ENCODE assay signal across 28 cellular contexts in the genomic region with DNA sequence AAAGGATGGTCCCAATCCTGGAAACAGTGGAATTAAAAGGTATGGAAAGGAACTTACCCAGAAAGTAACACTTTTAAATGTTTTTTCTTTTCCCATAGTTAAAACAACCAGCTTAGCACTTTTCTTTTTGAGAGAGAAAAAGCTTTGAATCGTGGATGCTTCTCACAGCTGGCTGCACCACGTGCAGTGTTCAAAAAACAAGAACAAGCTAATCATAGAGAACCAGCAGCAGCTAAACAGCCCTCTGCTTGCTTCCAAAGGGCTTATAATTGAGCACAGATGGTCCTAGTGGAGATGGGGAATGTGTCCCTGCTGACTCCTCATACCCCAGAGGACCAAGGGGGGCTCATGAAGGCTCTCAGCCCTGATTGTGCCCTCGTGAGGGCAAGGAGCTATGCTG. TPM values are rescaled to one million over a fixed set of nuclear protein-coding genes. Genes with fewer than 3 reads are reported as not detected.
DNase-seq lines count a peak whose midpoint lies in the region; ATAC-seq and TF ChIP-seq lines count a peak whose summit lies in the region.
"Had no signal": no experiment of that assay in that cellular context is flagged by ENCODE, and none has a peak within 500 bp of the region (broad histone marks: within the 10 kb centered on the region; RNA-seq: fewer than 3 reads in every experiment).

No MANE protein-coding gene starts in this region.

- H3K36me3 Mint-ChIP-seq in stimulated activated effector memory CD8-positive, alpha-beta T cell treated with anti-CD3 and anti-CD28 coated beads, Interleukin-12 subunit alpha, Interleukin-12 subunit beta, amount 100 ng/mL, for 72 hours = peaks cover 56% of the 10 kb centered on the region
- H3K36me3 Mint-ChIP-seq in chondrocyte (ENCODE audit: low read depth) = peaks cover 13% of the 10 kb centered on the region

- H3K9me3 Mint-ChIP-seq in stimulated activated effector memory CD8-positive, alpha-beta T cell treated with anti-CD3 and anti-CD28 coated beads, Interleukin-12 subunit alpha, Interleukin-12 subunit beta, amount 100 ng/mL, for 72 hours = no peaks in the 10 kb centered on the region
- H3K9me3 Mint-ChIP-seq in chondrocyte (ENCODE audit: low read depth) = no peaks in the 10 kb centered on the region
- H3K9me3 Mint-ChIP-seq: activated CD4-positive, alpha-beta memory T cell treated with anti-CD3 and anti-CD28 coated beads, Interleukin-2, amount 10 ng/mL, durations not matched to agents 7 days and 5 days; dendritic cell treated with granulocyte-macrophage colony-stimulating factor and Interleukin-4, amounts not matched to agents 40 ng/mL and 50 ng/mL, for 4 days; stimulated activated memory B cell treated with anti-CD40 and anti-IgM and Interleukin-4, amounts not matched to agents 10 μg/mL and 1 μg/mL and 100 μg/mL, for 72 hours had no signal

- H3K27me3 ChIP-seq in dorsolateral prefrontal cortex = no peaks in the 10 kb centered on the region
- H3K27me3 ChIP-seq: brain microvascular endothelial cell, left lung, neutrophil, sigmoid colon had no signal

- peaks cover 4% of the 10 kb centered on the region for H3K4me1 Mint-ChIP-seq in stimulated activated effector memory CD8-positive, alpha-beta T cell treated with anti-CD3 and anti-CD28 coated beads, Interleukin-12 subunit alpha, Interleukin-12 subunit beta, amount 100 ng/mL, for 72 hours
- H3K4me1 Mint-ChIP-seq in chondrocyte (ENCODE audit: low read depth) = peaks cover 7% of the 10 kb centered on the region

- intact Hi-C loops in dorsolateral prefrontal cortex (cut with DNase I) = no loop called here

- H3K27me3 Mint-ChIP-seq in chondrocyte (ENCODE audit: low read depth) = no peaks in the 10 kb centered on the region
- H3K27me3 Mint-ChIP-seq: activated CD4-positive, alpha-beta memory T cell treated with anti-CD3 and anti-CD28 coated beads, Interleukin-2, amount 10 ng/mL, durations not matched to agents 7 days and 5 days; dendritic cell treated with granulocyte-macrophage colony-stimulating factor and Interleukin-4, amounts not matched to agents 40 ng/mL and 50 ng/mL, for 4 days; stimulated activated memory B cell treated with anti-CD40 and anti-IgM and Interleukin-4, amounts not matched to agents 10 μg/mL and 1 μg/mL and 100 μg/mL, for 72 hours had no signal

- no peak for ATAC-seq in stimulated activated effector memory CD8-positive, alpha-beta T cell treated with anti-CD3 and anti-CD28 coated beads, Interleukin-12 subunit alpha, Interleukin-12 subunit beta, amount 100 ng/mL, for 72 hours
- ATAC-seq: left lung; psoas muscle; stimulated activated memory B cell treated with anti-CD40 and anti-IgM and Interleukin-4, amounts not matched to agents 10 μg/mL and 1 μg/mL and 100 μg/mL, for 72 hours had no signal

- TF ChIP-seq CTCF in dorsolateral prefrontal cortex (IDR thresholded peaks at IDR 0.05 in 54 of 56, conservative IDR thresholded peaks at IDR 0.05 in 2 of 56; ENCODE audit: low read depth in 1 of 56, partially characterized antibody in 56 of 56) (peak in 3 of 56 donors; percentile 9 to 11 (median 9)), coronary artery (IDR thresholded peaks at IDR 0.05) (no peak), chondrocyte (IDR thresholded peaks at IDR 0.05) (no peak)

- H3K4me3 Mint-ChIP-seq in stimulated activated effector memory CD8-positive, alpha-beta T cell treated with anti-CD3 and anti-CD28 coated beads, Interleukin-12 subunit alpha, Interleukin-12 subunit beta, amount 100 ng/mL, for 72 hours = no peak overlapping the region
- H3K4me3 Mint-ChIP-seq in chondrocyte (ENCODE audit: unreplicated experiment) = no peak overlapping the region
- H3K4me3 Mint-ChIP-seq: activated CD4-positive, alpha-beta memory T cell treated with anti-CD3 and anti-CD28 coated beads, Interleukin-2, amount 10 ng/mL, durations not matched to agents 7 days and 5 days; dendritic cell treated with granulocyte-macrophage colony-stimulating factor and Interleukin-4, amounts not matched to agents 40 ng/mL and 50 ng/mL, for 4 days; stimulated activated memory B cell treated with anti-CD40 and anti-IgM and Interleukin-4, amounts not matched to agents 10 μg/mL and 1 μg/mL and 100 μg/mL, for 72 hours had no signal

- peak overlapping the region in 1 of 59 donors; percentile 5 for H3K4me3 ChIP-seq in dorsolateral prefrontal cortex
- H3K4me3 ChIP-seq in coronary artery = no peak overlapping the region
- H3K4me3 ChIP-seq: left lung, psoas muscle, sigmoid colon, SK-N-MC, thoracic aorta had no signal

- peak overlapping the region; percentile 35 for H3K27ac Mint-ChIP-seq in stimulated activated effector memory CD8-positive, alpha-beta T cell treated with anti-CD3 and anti-CD28 coated beads, Interleukin-12 subunit alpha, Interleukin-12 subunit beta, amount 100 ng/mL, for 72 hours
- H3K27ac Mint-ChIP-seq in chondrocyte (ENCODE audit: unreplicated experiment) = no peak overlapping the region
- H3K27ac Mint-ChIP-seq: activated CD4-positive, alpha-beta memory T cell treated with anti-CD3 and anti-CD28 coated beads, Interleukin-2, amount 10 ng/mL, durations not matched to agents 7 days and 5 days; dendritic cell treated with granulocyte-macrophage colony-stimulating factor and Interleukin-4, amounts not matched to agents 40 ng/mL and 50 ng/mL, for 4 days; stimulated activated memory B cell treated with anti-CD40 and anti-IgM and Interleukin-4, amounts not matched to agents 10 μg/mL and 1 μg/mL and 100 μg/mL, for 72 hours had no signal

- peak overlapping the region; percentile 23 to 96 (median 88) for H3K27ac ChIP-seq in dorsolateral prefrontal cortex
- no peak overlapping the region for H3K27ac ChIP-seq in coronary artery
- H3K27ac ChIP-seq: brain microvascular endothelial cell, left lung, neutrophil, psoas muscle, sigmoid colon, SK-N-MC, thoracic aorta had no signal

- DNase-seq in NCI-H82 (lab: John Stamatoyannopoulos, UW) (peak; percentile 50), NCI-H82 treated with DMSO at 0.1 percent for 48 hours (lab: John Stamatoyannopoulos, UW; ENCODE audit: unreplicated experiment) (no peak), NCI-H2171 treated with DMSO at 0.1 percent for 48 hours (lab: John Stamatoyannopoulos, UW) (peak; percentile 81), dorsolateral prefrontal cortex (peak in 4 of 10 donors; percentile 22 to 76 (median 64)), NCI-H510A treated with DMSO at 0.1 percent for 48 hours (lab: John Stamatoyannopoulos, UW) (no peak), coronary artery (ENCODE audit: low spot score) (no peak), chondrocyte (ENCODE audit: low spot score) (no peak)
- no peak for DNase-seq in stimulated activated effector memory CD8-positive, alpha-beta T cell treated with anti-CD3 and anti-CD28 coated beads, Interleukin-12 subunit alpha, Interleukin-12 subunit beta, amount 100 ng/mL, for 72 hours (ENCODE audit: low spot score in 2 of 2)
- DNase-seq: 8988T; activated CD4-positive, alpha-beta memory T cell treated with anti-CD3 and anti-CD28 coated beads, Interleukin-2, amount 10 ng/mL, durations not matched to agents 7 days and 5 days; activated CD4-positive, alpha-beta T cell treated with anti-CD3 and anti-CD28 coated beads for 1 hour; activated effector memory CD4-positive, alpha-beta T cell treated with anti-CD3 and anti-CD28 coated beads, Interleukin-2, amount 50 U/mL, for 16 hours; brain microvascular endothelial cell; left lung; mesenchymal stem cell; NCI-H1092; NCI-H187 treated with DMSO at 0.1 percent for 48 hours; NCI-H345; NCI-H774; psoas muscle; sigmoid colon; stimulated activated CD4-positive, alpha-beta T cell treated with anti-CD3 and anti-CD28 coated beads, Interleukin-4, amount 100 ng/mL, for 24 hours; T-helper 2 cell had no signal

RNA-seq across cellular contexts. Expression of gene UTP25, which starts 26.4 kb away (rescaled TPM):
- 10 to 100 TPM in 71 of 120 experiments, 1 to 10 TPM in 49; 6.2 to 14.2 (median 10.6) TPM for total RNA-seq in dorsolateral prefrontal cortex
- total RNA-seq in chondrocyte = 5.5 to 7.4 TPM (median 6.4 TPM) in 3 replicates

RNA-seq across cellular contexts. Expression of gene IRF6, which starts 48.3 kb away (rescaled TPM):
- total RNA-seq in dorsolateral prefrontal cortex (1 to 10 TPM in 76 of 120 experiments, under 1 TPM in 44; 0.16 to 5.4 (median 1.3) TPM), chondrocyte (0.13 to 0.25 TPM in 2 of 3 replicates, not detected in the other)

Comparison
In these comparisons a context has a peak if more than half of its experiments do, and no peak if none do; other contexts are left out.
1. DNase-seq: peak in NCI-H82 (single experiment) and NCI-H2171 treated with DMSO at 0.1 percent for 48 hours (single experiment); none in NCI-H82 treated with DMSO at 0.1 percent for 48 hours (single experiment), stimulated activated effector memory CD8-positive, alpha-beta T cell treated with anti-CD3 and anti-CD28 coated beads, Interleukin-12 subunit alpha, Interleukin-12 subunit beta, amount 100 ng/mL, for 72 hours (0 of 2), NCI-H510A treated with DMSO at 0.1 percent for 48 hours (single experiment), coronary artery (single experiment) and chondrocyte (single experiment).
2. H3K27ac ChIP-seq: peak in dorsolateral prefrontal cortex (59 of 59); none in coronary artery (0 of 2).